ENCODE assay signal across 1 cellular context in the genomic region with DNA sequence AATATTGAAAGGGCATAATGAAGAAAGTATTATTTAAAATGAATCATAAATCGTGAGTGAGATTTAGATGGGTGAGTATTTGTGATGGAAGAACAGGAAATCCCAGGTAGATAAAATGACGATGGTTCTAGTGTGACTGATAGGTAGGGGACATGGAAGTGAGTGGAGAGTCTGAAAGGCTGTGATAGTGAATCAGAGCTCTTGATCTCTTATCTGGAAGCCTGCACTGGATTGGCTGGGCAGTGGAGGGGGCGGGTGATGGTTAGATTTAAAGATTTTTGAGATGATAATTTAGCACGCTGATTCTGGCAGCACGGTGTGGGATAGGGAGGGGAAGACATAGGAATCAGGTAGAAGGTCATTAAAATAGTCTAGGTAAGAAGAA.
TF ChIP-seq lines count a peak whose summit lies in the region.

No MANE protein-coding gene starts in this region.

TF ChIP-seq in SK-N-SH, 30 proteins besides CTCF, POLR2A, EP300 and RAD21 (continued from another document):
- no peak for TF ChIP-seq FOXM1 (IDR thresholded peaks at IDR 0.05; ENCODE audit: low read depth)
- TF ChIP-seq NRF1 (IDR thresholded peaks at IDR 0.05; ENCODE audit: low read depth, low read length), result no peak
- no peak for TF ChIP-seq RFX5 (IDR thresholded peaks at IDR 0.05; ENCODE audit: low read length)
- TF ChIP-seq RXRA (IDR thresholded peaks at IDR 0.05; ENCODE audit: borderline replicate concordance, low read depth), result no peak
- TF ChIP-seq TCF12 (IDR thresholded peaks at IDR 0.05), result no peak
- TF ChIP-seq GABPA (IDR thresholded peaks at IDR 0.05; ENCODE audit: low read depth), result no peak
- TF ChIP-seq, protein P1, sequence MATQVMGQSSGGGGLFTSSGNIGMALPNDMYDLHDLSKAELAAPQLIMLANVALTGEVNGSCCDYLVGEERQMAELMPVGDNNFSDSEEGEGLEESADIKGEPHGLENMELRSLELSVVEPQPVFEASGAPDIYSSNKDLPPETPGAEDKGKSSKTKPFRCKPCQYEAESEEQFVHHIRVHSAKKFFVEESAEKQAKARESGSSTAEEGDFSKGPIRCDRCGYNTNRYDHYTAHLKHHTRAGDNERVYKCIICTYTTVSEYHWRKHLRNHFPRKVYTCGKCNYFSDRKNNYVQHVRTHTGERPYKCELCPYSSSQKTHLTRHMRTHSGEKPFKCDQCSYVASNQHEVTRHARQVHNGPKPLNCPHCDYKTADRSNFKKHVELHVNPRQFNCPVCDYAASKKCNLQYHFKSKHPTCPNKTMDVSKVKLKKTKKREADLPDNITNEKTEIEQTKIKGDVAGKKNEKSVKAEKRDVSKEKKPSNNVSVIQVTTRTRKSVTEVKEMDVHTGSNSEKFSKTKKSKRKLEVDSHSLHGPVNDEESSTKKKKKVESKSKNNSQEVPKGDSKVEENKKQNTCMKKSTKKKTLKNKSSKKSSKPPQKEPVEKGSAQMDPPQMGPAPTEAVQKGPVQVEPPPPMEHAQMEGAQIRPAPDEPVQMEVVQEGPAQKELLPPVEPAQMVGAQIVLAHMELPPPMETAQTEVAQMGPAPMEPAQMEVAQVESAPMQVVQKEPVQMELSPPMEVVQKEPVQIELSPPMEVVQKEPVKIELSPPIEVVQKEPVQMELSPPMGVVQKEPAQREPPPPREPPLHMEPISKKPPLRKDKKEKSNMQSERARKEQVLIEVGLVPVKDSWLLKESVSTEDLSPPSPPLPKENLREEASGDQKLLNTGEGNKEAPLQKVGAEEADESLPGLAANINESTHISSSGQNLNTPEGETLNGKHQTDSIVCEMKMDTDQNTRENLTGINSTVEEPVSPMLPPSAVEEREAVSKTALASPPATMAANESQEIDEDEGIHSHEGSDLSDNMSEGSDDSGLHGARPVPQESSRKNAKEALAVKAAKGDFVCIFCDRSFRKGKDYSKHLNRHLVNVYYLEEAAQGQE (IDR thresholded peaks at IDR 0.05; ENCODE audit: low read depth, low read length), result no peak
- TF ChIP-seq POLR2AphosphoS5 (IDR thresholded peaks at IDR 0.05; ENCODE audit: low read depth, low read length), result no peak
